In the genomic region with DNA sequence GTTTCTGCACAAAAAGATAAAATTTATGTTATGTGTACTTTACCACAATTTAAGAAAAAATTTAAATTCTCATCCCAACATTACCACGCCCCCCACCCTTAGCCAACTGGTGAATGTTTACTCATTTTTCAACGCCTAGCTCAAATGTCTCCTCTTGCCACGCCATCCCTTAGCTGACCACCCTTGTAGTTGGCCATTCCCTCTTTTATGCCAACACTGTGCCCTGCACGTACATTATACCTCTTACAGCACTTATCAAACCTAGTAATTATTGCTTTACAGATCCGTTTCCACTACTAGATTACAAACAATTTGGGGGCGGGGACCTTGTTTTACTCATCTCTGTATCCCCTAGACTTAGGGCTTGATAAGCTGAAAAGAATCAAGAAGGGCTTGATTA, we compare ENCODE assay signal across 8 cellular contexts. TPM values are rescaled to one million over a fixed set of nuclear protein-coding genes. Genes with fewer than 3 reads are reported as not detected.
A peak's percentile ranks its signal among the peaks of the same experiment; 100 is the strongest.
DNase-seq lines count a peak whose midpoint lies in the region; ATAC-seq and TF ChIP-seq lines count a peak whose summit lies in the region.

No MANE protein-coding gene starts in this region.

- peaks cover 14% of the 10 kb centered on the region for H3K36me3 Mint-ChIP-seq in Caco-2 (ENCODE audit: insufficient read depth, unreplicated experiment)
- no peaks in the 10 kb centered on the region for H3K36me3 Mint-ChIP-seq in naive thymus-derived CD8-positive, alpha-beta T cell

- peak overlapping the region; percentile 65 for H3K9ac ChIP-seq in Karpas-422 (ENCODE audit: low read length)
- H3K9ac ChIP-seq in mammary epithelial cell (ENCODE audit: insufficient read depth, low read length) = peak overlapping the region; percentile 72

- H3K4me1 Mint-ChIP-seq in Caco-2 (ENCODE audit: low read depth, unreplicated experiment) = no peaks in the 10 kb centered on the region
- peaks cover 0 to 6% (median 2%) of the 10 kb centered on the region in 4 donors for H3K4me1 Mint-ChIP-seq in naive thymus-derived CD8-positive, alpha-beta T cell

- H2AFZ ChIP-seq in Karpas-422 (ENCODE audit: low read length) (peak overlapping the region; percentile 76; the same call in 1 of the 2 replicates), mammary epithelial cell (ENCODE audit: low read depth, low read length) (peak overlapping the region; percentile 88)

- H3K4me3 ChIP-seq in Caco-2 (ENCODE audit: low read depth, low read length) (peak overlapping the region; percentile 62), Karpas-422 (ENCODE audit: low read length) (peak overlapping the region; percentile 71), mammary epithelial cell (replicated peaks in 1 of 3; ENCODE audit: insufficient read depth in 1 of 3, low read depth in 2 of 3, low read length in 3 of 3) (peak overlapping the region; percentile 42 to 58 (median 52))

- POLR2A ChIA-PET in Caco-2 (lab: Charles Lee) = interaction anchor here (0.5 to 1.3 kb wide), 10 partner anchors 8 to 872 kb away, joined by 3 to 14 read pairs (median 3); partner anchors contain the start of genes PIN4, RPS4X and RTL5
- POLR2A ChIA-PET in naive thymus-derived CD8-positive, alpha-beta T cell (lab: Charles Lee) = interaction anchor here (1.0 kb wide), 1 partner anchor 39 kb away, joined by 6 read pairs; the partner anchor contains the start of gene RPS4X

- TF ChIP-seq CTCF in Caco-2 (IDR thresholded peaks at IDR 0.05; ENCODE audit: insufficient read depth in 1 of 2, low read depth in 1 of 2, low read length in 1 of 2, severe bottlenecking in 1 of 2, unreplicated experiment in 1 of 2) (no peak), mammary epithelial cell (conservative IDR thresholded peaks at IDR 0.05 in 1 of 2, IDR thresholded peaks at IDR 0.05 in 1 of 2; ENCODE audit: extremely low read depth in 1 of 2, insufficient read depth in 1 of 2, low read depth in 1 of 2, low read length in 2 of 2) (no peak), GM10266 (IDR thresholded peaks at IDR 0.05; ENCODE audit: control insufficient read depth, insufficient read depth, low read depth, missing control alignments) (no peak)

- H3K4me1 ChIP-seq in Caco-2 = no peaks in the 10 kb centered on the region
- H3K4me1 ChIP-seq in Karpas-422 (ENCODE audit: low read length) = peaks cover 7% of the 10 kb centered on the region
- H3K4me1 ChIP-seq in mammary epithelial cell (ENCODE audit: insufficient read depth, low read length) = no peaks in the 10 kb centered on the region

- H3K27ac ChIP-seq in Karpas-422 (ENCODE audit: low read length) (0 out of 2 replicates have a peak overlapping the region, but pooled peaks have one; percentile 40), mammary epithelial cell (ENCODE audit: insufficient read depth, low read depth, low read length) (peak overlapping the region; percentile 52)

- CTCF ChIA-PET in Caco-2 (lab: Charles Lee) (interaction anchor here (1.0 kb wide), 2 partner anchors 39 to 220 kb away, joined by 4 read pairs; partner anchors contain the start of gene RPS4X), mammary epithelial cell (lab: Charles Lee; ENCODE audit: low non-redundant PET) (no interaction called here)

- no peaks in the 10 kb centered on the region for H3K9me2 ChIP-seq in Karpas-422 (replicated peaks; ENCODE audit: insufficient read depth, low read length)

- in situ Hi-C loops in mammary epithelial cell (cut with MboI; ENCODE audit: low sequenced_read_pairs in 2 of 2) = loop anchor here in 1 of 2 donors (25.0 kb wide), 1 partner anchor 299 kb away; no protein-coding TSS in a partner anchor

- H3K36me3 ChIP-seq in Caco-2 (ENCODE audit: control insufficient read depth, insufficient read depth, low read length) = no peaks in the 10 kb centered on the region
- 0 out of 2 replicates have a peak, but pooled peaks cover 5% of the 10 kb centered on the region for H3K36me3 ChIP-seq in Karpas-422 (ENCODE audit: insufficient read depth, low read length)
- no peaks in the 10 kb centered on the region for H3K36me3 ChIP-seq in mammary epithelial cell (ENCODE audit: insufficient read depth, low read length)

- intact Hi-C loops in Caco-2 (cut with micrococcal nuclease; ENCODE audit: unreplicated experiment) (loop anchor here (1.0 kb wide), 1 partner anchor 57 kb away; the partner anchor contains the start of gene PIN4), mammary epithelial cell (cut with micrococcal nuclease) (loop anchor here (2.0 kb wide), 1 partner anchor 57 kb away; the partner anchor contains the start of gene PIN4)

- dilution Hi-C loops in mammary epithelial cell (cut with HindIII; ENCODE audit: low sequenced_read_pairs) = no loop called here

- H3K9me3 Mint-ChIP-seq in Caco-2 (ENCODE audit: unreplicated experiment) = no peaks in the 10 kb centered on the region
- no peaks in the 10 kb centered on the region for H3K9me3 Mint-ChIP-seq in naive thymus-derived CD8-positive, alpha-beta T cell

- H3K27ac Mint-ChIP-seq in Caco-2 (ENCODE audit: unreplicated experiment) = peak overlapping the region; percentile 50
- peak overlapping the region in 2 of 10 donors; percentile 39 to 65 for H3K27ac Mint-ChIP-seq in naive thymus-derived CD8-positive, alpha-beta T cell

- H3K9me3 ChIP-seq in Caco-2 (no peaks in the 10 kb centered on the region), Karpas-422 (ENCODE audit: low read length) (no peaks in the 10 kb centered on the region), mammary epithelial cell (replicated peaks; ENCODE audit: insufficient read depth, low read length) (no peaks in the 10 kb centered on the region)

- peak overlapping the region; percentile 89 for H3K4me3 Mint-ChIP-seq in Caco-2 (ENCODE audit: unreplicated experiment)
- peak overlapping the region; percentile 47 to 80 (median 70) for H3K4me3 Mint-ChIP-seq in naive thymus-derived CD8-positive, alpha-beta T cell

- BruUV-seq in Caco-2 (replicated peaks; lab: Mats Ljungman, UMichigan) (no TSS peak), mammary epithelial cell (replicated peaks; lab: Mats Ljungman, UMichigan) (no TSS peak)

- DNase-seq in Caco-2 (no peak), Karpas-422 (no peak), mammary epithelial cell (no peak), GM10266 (ENCODE audit: extremely low spot score) (no peak)
- no peak for DNase-seq in naive thymus-derived CD8-positive, alpha-beta T cell
- DNase-seq in stimulated activated naive CD4-positive, alpha-beta T cell (lab: John Stamatoyannopoulos, UW) = no peak

- no peaks in the 10 kb centered on the region for H3K27me3 Mint-ChIP-seq in Caco-2 (ENCODE audit: insufficient read depth, unreplicated experiment)
- no peaks in the 10 kb centered on the region for H3K27me3 Mint-ChIP-seq in naive thymus-derived CD8-positive, alpha-beta T cell

- no peak for ATAC-seq in naive thymus-derived CD8-positive, alpha-beta T cell
- ATAC-seq in HG03139 (IDR thresholded peaks at IDR 0.05; ENCODE audit: unreplicated experiment) = no peak
- ATAC-seq in GM19328 (IDR thresholded peaks at IDR 0.05; ENCODE audit: unreplicated experiment) = no peak

- no peaks in the 10 kb centered on the region for H4K20me1 ChIP-seq in Karpas-422 (ENCODE audit: insufficient read depth, low read depth, low read length)
- H4K20me1 ChIP-seq in mammary epithelial cell (ENCODE audit: insufficient read depth, low read length) = no peaks in the 10 kb centered on the region

- H3K79me2 ChIP-seq in Karpas-422 (ENCODE audit: low read length) = peaks cover 37% of the 10 kb centered on the region
- H3K79me2 ChIP-seq in mammary epithelial cell (ENCODE audit: insufficient read depth, low read length) = peaks cover 27% of the 10 kb centered on the region

- H3K4me2 ChIP-seq in Karpas-422 (ENCODE audit: low read depth, low read length, poor library complexity, severe bottlenecking) = peak overlapping the region; percentile 71
- H3K4me2 ChIP-seq in mammary epithelial cell (ENCODE audit: insufficient read depth, low read depth, low read length) = peak overlapping the region; percentile 71

- 48% methylated on average over 6 of the region's 6 CpGs for WGBS in mammary epithelial cell (ENCODE audit: low coverage, missing lambda C conversion rate)

- no peaks in the 10 kb centered on the region; the same call in 1 of the 2 replicates for H3K27me3 ChIP-seq in Caco-2 (replicated peaks; ENCODE audit: control insufficient read depth, insufficient read depth, low read length)
- no peaks in the 10 kb centered on the region for H3K27me3 ChIP-seq in Karpas-422 (ENCODE audit: low read length)
- no peaks in the 10 kb centered on the region for H3K27me3 ChIP-seq in mammary epithelial cell (ENCODE audit: insufficient read depth, low read length)

RNA-seq across cellular contexts. Expression of gene ERCC6L, which starts 0.6 kb away (rescaled TPM):
- total RNA-seq in Caco-2 (2022) = 9.7 and 10.2 TPM in 2 replicates
- 3.0 and 5.9 TPM in 2 replicates for total RNA-seq in Karpas-422 (2014; rRNA removed; shearing (Covaris generic); ENCODE audit: low replicate concordance)
- 1 to 10 TPM in 1 of 2 donors, under 1 TPM in 1; 0.17 to 7.0 TPM for total RNA-seq in mammary epithelial cell
- 5.1 TPM for polyA plus RNA-seq in mammary epithelial cell
- polyA minus RNA-seq in mammary epithelial cell = 2.8 TPM
- total RNA-seq in naive thymus-derived CD8-positive, alpha-beta T cell = under 1 TPM; 0.22 to 0.26 TPM
- polyA plus RNA-seq in naive thymus-derived CD8-positive, alpha-beta T cell = under 1 TPM; 0.24 to 0.51 (median 0.38) TPM

RNA-seq across cellular contexts. Expression of gene RPS4X, which starts 38.9 kb away (rescaled TPM):
- 795 and 810 TPM in 2 replicates for total RNA-seq in Caco-2 (2022)
- total RNA-seq in Karpas-422 (2014; rRNA removed; shearing (Covaris generic); ENCODE audit: low replicate concordance) = 1,619 and 1,990 TPM in 2 replicates
- total RNA-seq in mammary epithelial cell = 1,000 to 10,000 TPM in 1 of 2 donors, 100 to 1,000 TPM in 1; 857 to 1,015 TPM
- polyA plus RNA-seq in mammary epithelial cell = 2,382 TPM
- polyA minus RNA-seq in mammary epithelial cell = 1,181 TPM
- 1,000 to 10,000 TPM; 1,451 to 1,521 TPM for total RNA-seq in naive thymus-derived CD8-positive, alpha-beta T cell
- 1,000 to 10,000 TPM; 1,041 to 1,187 (median 1,156) TPM for polyA plus RNA-seq in naive thymus-derived CD8-positive, alpha-beta T cell

RNA-seq across cellular contexts. Expression of gene PIN4, which starts 56.6 kb away (rescaled TPM):
- total RNA-seq in Caco-2 (2022) = 11.7 and 12.2 TPM in 2 replicates
- total RNA-seq in Karpas-422 (2014; rRNA removed; shearing (Covaris generic); ENCODE audit: low replicate concordance) = 10.5 and 28.4 TPM in 2 replicates
- 1 to 10 TPM; 3.0 to 5.5 TPM for total RNA-seq in mammary epithelial cell
- 10.8 TPM for polyA plus RNA-seq in mammary epithelial cell
- not detected for polyA minus RNA-seq in mammary epithelial cell
- total RNA-seq in naive thymus-derived CD8-positive, alpha-beta T cell = 10 to 100 TPM; 10.8 to 11.1 TPM
- polyA plus RNA-seq in naive thymus-derived CD8-positive, alpha-beta T cell = 10 to 100 TPM; 26.7 to 32.5 (median 31.5) TPM
